1 cellular context compared by ENCODE assay signal in the genomic region with DNA sequence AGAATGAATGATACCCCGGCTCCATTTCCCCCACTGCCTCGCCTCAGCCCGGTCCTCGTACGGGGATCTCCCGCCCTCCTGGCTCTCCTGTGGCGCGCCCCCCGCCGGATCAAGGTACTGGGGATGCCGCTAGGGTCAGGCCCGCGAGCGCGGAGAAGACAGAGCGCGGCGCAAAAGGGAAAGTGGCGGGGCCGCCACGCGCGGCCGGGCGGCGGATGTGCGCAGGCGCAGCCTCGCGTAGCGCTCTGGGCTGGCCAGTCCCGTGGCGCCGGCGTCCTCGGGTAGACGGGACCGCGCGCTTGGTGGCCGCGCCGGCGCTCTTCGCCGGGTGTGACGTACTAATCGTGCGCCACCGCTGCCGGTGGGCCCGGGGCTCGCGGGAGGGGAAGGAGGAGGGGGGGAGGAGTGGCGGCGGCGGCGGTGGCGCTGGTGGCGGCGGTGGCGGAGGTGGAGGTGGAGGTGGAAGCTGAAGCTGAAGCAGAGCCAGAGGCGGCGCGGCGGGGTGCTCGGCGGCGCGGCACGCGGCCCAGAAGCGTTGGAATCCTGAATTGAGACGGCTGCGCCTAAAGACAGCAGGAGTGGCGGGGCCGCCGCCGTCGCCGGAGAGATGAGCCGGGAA.
TF ChIP-seq lines count a peak whose summit lies in the region.

A gene (plus strand): TSS at position 331 of the 619 bp plus-strand sequence. CDS start 1,158 bp downstream, outside the sequence.

TF ChIP-seq in K562, 482 proteins besides CTCF, POLR2A, EP300 and RAD21 (continued from another document and continues in another):
- TF ChIP-seq, protein P1, sequence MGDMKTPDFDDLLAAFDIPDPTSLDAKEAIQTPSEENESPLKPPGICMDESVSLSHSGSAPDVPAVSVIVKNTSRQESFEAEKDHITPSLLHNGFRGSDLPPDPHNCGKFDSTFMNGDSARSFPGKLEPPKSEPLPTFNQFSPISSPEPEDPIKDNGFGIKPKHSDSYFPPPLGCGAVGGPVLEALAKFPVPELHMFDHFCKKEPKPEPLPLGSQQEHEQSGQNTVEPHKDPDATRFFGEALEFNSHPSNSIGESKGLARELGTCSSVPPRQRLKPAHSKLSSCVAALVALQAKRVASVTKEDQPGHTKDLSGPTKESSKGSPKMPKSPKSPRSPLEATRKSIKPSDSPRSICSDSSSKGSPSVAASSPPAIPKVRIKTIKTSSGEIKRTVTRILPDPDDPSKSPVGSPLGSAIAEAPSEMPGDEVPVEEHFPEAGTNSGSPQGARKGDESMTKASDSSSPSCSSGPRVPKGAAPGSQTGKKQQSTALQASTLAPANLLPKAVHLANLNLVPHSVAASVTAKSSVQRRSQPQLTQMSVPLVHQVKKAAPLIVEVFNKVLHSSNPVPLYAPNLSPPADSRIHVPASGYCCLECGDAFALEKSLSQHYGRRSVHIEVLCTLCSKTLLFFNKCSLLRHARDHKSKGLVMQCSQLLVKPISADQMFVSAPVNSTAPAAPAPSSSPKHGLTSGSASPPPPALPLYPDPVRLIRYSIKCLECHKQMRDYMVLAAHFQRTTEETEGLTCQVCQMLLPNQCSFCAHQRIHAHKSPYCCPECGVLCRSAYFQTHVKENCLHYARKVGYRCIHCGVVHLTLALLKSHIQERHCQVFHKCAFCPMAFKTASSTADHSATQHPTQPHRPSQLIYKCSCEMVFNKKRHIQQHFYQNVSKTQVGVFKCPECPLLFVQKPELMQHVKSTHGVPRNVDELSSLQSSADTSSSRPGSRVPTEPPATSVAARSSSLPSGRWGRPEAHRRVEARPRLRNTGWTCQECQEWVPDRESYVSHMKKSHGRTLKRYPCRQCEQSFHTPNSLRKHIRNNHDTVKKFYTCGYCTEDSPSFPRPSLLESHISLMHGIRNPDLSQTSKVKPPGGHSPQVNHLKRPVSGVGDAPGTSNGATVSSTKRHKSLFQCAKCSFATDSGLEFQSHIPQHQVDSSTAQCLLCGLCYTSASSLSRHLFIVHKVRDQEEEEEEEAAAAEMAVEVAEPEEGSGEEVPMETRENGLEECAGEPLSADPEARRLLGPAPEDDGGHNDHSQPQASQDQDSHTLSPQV (IDR thresholded peaks at IDR 0.05), result no peak
- TF ChIP-seq TGIF2 (CRISPR knock-in tag; IDR thresholded peaks at IDR 0.05), result no peak
- TF ChIP-seq, protein P2, sequence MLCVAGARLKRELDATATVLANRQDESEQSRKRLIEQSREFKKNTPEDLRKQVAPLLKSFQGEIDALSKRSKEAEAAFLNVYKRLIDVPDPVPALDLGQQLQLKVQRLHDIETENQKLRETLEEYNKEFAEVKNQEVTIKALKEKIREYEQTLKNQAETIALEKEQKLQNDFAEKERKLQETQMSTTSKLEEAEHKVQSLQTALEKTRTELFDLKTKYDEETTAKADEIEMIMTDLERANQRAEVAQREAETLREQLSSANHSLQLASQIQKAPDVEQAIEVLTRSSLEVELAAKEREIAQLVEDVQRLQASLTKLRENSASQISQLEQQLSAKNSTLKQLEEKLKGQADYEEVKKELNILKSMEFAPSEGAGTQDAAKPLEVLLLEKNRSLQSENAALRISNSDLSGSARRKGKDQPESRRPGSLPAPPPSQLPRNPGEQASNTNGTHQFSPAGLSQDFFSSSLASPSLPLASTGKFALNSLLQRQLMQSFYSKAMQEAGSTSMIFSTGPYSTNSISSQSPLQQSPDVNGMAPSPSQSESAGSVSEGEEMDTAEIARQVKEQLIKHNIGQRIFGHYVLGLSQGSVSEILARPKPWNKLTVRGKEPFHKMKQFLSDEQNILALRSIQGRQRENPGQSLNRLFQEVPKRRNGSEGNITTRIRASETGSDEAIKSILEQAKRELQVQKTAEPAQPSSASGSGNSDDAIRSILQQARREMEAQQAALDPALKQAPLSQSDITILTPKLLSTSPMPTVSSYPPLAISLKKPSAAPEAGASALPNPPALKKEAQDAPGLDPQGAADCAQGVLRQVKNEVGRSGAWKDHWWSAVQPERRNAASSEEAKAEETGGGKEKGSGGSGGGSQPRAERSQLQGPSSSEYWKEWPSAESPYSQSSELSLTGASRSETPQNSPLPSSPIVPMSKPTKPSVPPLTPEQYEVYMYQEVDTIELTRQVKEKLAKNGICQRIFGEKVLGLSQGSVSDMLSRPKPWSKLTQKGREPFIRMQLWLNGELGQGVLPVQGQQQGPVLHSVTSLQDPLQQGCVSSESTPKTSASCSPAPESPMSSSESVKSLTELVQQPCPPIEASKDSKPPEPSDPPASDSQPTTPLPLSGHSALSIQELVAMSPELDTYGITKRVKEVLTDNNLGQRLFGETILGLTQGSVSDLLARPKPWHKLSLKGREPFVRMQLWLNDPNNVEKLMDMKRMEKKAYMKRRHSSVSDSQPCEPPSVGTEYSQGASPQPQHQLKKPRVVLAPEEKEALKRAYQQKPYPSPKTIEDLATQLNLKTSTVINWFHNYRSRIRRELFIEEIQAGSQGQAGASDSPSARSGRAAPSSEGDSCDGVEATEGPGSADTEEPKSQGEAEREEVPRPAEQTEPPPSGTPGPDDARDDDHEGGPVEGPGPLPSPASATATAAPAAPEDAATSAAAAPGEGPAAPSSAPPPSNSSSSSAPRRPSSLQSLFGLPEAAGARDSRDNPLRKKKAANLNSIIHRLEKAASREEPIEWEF (CRISPR knock-in tag; IDR thresholded peaks at IDR 0.05), result no peak
- TF ChIP-seq MIER1 (IDR thresholded peaks at IDR 0.05; ENCODE audit: low read depth), result no peak
- no peak for TF ChIP-seq ZNF695 (CRISPR knock-in tag; IDR thresholded peaks at IDR 0.05)
- TF ChIP-seq ZBED1 (IDR thresholded peaks at IDR 0.05), result no peak
- TF ChIP-seq RBFOX2 (IDR thresholded peaks at IDR 0.05; ENCODE audit: low read depth, low read length), result peak; percentile 86
- no peak for TF ChIP-seq BRD9 (IDR thresholded peaks at IDR 0.05; ENCODE audit: low read depth, partially characterized antibody)
- no peak for TF ChIP-seq SMARCC2 (IDR thresholded peaks at IDR 0.05; ENCODE audit: low read depth)
- no peak for TF ChIP-seq KDM5B (IDR thresholded peaks at IDR 0.05; ENCODE audit: insufficient replicate concordance, low read depth, low read length)
- TF ChIP-seq CSDE1 (IDR thresholded peaks at IDR 0.05), result no peak
- TF ChIP-seq, protein P3, sequence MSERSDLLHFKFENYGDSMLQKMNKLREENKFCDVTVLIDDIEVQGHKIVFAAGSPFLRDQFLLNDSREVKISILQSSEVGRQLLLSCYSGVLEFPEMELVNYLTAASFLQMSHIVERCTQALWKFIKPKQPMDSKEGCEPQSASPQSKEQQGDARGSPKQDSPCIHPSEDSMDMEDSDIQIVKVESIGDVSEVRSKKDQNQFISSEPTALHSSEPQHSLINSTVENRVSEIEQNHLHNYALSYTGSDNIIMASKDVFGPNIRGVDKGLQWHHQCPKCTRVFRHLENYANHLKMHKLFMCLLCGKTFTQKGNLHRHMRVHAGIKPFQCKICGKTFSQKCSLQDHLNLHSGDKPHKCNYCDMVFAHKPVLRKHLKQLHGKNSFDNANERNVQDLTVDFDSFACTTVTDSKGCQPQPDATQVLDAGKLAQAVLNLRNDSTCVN (CRISPR knock-in tag; IDR thresholded peaks at IDR 0.05), result no peak
- TF ChIP-seq GATAD2B (IDR thresholded peaks at IDR 0.05; ENCODE audit: borderline replicate concordance), result no peak
- no peak for TF ChIP-seq HNRNPUL1 (IDR thresholded peaks at IDR 0.05; ENCODE audit: low read length)
- TF ChIP-seq KLF13 (tag; IDR thresholded peaks at IDR 0.05; ENCODE audit: borderline replicate concordance, low read depth), result no peak
- TF ChIP-seq, protein P4, sequence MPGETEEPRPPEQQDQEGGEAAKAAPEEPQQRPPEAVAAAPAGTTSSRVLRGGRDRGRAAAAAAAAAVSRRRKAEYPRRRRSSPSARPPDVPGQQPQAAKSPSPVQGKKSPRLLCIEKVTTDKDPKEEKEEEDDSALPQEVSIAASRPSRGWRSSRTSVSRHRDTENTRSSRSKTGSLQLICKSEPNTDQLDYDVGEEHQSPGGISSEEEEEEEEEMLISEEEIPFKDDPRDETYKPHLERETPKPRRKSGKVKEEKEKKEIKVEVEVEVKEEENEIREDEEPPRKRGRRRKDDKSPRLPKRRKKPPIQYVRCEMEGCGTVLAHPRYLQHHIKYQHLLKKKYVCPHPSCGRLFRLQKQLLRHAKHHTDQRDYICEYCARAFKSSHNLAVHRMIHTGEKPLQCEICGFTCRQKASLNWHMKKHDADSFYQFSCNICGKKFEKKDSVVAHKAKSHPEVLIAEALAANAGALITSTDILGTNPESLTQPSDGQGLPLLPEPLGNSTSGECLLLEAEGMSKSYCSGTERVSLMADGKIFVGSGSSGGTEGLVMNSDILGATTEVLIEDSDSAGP (CRISPR knock-in tag; IDR thresholded peaks at IDR 0.05), result no peak
- TF ChIP-seq, protein P5, sequence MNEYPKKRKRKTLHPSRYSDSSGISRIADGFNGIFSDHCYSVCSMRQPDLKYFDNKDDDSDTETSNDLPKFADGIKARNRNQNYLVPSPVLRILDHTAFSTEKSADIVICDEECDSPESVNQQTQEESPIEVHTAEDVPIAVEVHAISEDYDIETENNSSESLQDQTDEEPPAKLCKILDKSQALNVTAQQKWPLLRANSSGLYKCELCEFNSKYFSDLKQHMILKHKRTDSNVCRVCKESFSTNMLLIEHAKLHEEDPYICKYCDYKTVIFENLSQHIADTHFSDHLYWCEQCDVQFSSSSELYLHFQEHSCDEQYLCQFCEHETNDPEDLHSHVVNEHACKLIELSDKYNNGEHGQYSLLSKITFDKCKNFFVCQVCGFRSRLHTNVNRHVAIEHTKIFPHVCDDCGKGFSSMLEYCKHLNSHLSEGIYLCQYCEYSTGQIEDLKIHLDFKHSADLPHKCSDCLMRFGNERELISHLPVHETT (CRISPR knock-in tag; conservative IDR thresholded peaks at IDR 0.05 in 1 of 2, IDR thresholded peaks at IDR 0.05 in 1 of 2), result peak in 1 of 2 experiments; percentile 98; a peak in 2 of 4 replicates
- no peak for TF ChIP-seq ZNF717 (CRISPR knock-in tag; IDR thresholded peaks at IDR 0.05)
- no peak for TF ChIP-seq PYGO2 (tag; IDR thresholded peaks at IDR 0.05)
- TF ChIP-seq ZNF644 (tag; IDR thresholded peaks at IDR 0.05; ENCODE audit: low read depth), result no peak
- TF ChIP-seq PTBP1 (IDR thresholded peaks at IDR 0.05; ENCODE audit: low read depth, low read length), result no peak
- TF ChIP-seq ZBTB7A (IDR thresholded peaks at IDR 0.05; ENCODE audit: borderline replicate concordance, control insufficient read depth, low read depth, low read length), result peak; percentile 85; the same call in 1 of the 2 replicates
- no peak for TF ChIP-seq U2AF2 (optimal IDR thresholded peaks at IDR 0.05; ENCODE audit: low read depth, low read length)
- no peak for TF ChIP-seq NFE2L1 (tag; IDR thresholded peaks at IDR 0.05; ENCODE audit: borderline replicate concordance, low read depth)
- TF ChIP-seq, protein P6, sequence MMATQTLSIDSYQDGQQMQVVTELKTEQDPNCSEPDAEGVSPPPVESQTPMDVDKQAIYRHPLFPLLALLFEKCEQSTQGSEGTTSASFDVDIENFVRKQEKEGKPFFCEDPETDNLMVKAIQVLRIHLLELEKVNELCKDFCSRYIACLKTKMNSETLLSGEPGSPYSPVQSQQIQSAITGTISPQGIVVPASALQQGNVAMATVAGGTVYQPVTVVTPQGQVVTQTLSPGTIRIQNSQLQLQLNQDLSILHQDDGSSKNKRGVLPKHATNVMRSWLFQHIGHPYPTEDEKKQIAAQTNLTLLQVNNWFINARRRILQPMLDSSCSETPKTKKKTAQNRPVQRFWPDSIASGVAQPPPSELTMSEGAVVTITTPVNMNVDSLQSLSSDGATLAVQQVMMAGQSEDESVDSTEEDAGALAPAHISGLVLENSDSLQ (IDR thresholded peaks at IDR 0.05), result no peak
- TF ChIP-seq, protein P7, sequence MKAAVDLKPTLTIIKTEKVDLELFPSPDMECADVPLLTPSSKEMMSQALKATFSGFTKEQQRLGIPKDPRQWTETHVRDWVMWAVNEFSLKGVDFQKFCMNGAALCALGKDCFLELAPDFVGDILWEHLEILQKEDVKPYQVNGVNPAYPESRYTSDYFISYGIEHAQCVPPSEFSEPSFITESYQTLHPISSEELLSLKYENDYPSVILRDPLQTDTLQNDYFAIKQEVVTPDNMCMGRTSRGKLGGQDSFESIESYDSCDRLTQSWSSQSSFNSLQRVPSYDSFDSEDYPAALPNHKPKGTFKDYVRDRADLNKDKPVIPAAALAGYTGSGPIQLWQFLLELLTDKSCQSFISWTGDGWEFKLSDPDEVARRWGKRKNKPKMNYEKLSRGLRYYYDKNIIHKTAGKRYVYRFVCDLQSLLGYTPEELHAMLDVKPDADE (conservative IDR thresholded peaks at IDR 0.05; ENCODE audit: control insufficient read depth, low read depth, low read length), result no peak; the same call in 1 of the 2 replicates
- TF ChIP-seq, protein P8, sequence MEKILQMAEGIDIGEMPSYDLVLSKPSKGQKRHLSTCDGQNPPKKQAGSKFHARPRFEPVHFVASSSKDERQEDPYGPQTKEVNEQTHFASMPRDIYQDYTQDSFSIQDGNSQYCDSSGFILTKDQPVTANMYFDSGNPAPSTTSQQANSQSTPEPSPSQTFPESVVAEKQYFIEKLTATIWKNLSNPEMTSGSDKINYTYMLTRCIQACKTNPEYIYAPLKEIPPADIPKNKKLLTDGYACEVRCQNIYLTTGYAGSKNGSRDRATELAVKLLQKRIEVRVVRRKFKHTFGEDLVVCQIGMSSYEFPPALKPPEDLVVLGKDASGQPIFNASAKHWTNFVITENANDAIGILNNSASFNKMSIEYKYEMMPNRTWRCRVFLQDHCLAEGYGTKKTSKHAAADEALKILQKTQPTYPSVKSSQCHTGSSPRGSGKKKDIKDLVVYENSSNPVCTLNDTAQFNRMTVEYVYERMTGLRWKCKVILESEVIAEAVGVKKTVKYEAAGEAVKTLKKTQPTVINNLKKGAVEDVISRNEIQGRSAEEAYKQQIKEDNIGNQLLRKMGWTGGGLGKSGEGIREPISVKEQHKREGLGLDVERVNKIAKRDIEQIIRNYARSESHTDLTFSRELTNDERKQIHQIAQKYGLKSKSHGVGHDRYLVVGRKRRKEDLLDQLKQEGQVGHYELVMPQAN (IDR thresholded peaks at IDR 0.05; ENCODE audit: borderline replicate concordance), result 0 out of 2 replicates have a peak, but pooled peaks have one; percentile 22
- TF ChIP-seq HOXB6 (CRISPR knock-in tag; IDR thresholded peaks at IDR 0.05; ENCODE audit: borderline replicate concordance), result no peak
- TF ChIP-seq, protein P9, sequence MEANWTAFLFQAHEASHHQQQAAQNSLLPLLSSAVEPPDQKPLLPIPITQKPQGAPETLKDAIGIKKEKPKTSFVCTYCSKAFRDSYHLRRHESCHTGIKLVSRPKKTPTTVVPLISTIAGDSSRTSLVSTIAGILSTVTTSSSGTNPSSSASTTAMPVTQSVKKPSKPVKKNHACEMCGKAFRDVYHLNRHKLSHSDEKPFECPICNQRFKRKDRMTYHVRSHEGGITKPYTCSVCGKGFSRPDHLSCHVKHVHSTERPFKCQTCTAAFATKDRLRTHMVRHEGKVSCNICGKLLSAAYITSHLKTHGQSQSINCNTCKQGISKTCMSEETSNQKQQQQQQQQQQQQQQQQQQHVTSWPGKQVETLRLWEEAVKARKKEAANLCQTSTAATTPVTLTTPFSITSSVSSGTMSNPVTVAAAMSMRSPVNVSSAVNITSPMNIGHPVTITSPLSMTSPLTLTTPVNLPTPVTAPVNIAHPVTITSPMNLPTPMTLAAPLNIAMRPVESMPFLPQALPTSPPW (CRISPR knock-in tag; IDR thresholded peaks at IDR 0.05), result peak; percentile 84
- TF ChIP-seq ZNF121 (CRISPR knock-in tag; conservative IDR thresholded peaks at IDR 0.05), result no peak
- no peak for TF ChIP-seq U2AF1 (optimal IDR thresholded peaks at IDR 0.05; ENCODE audit: low read depth, low read length)
- TF ChIP-seq STAG1 (CRISPR knock-in tag; IDR thresholded peaks at IDR 0.05; ENCODE audit: borderline replicate concordance), result no peak
- TF ChIP-seq CHD2 (IDR thresholded peaks at IDR 0.05; ENCODE audit: low read depth, low read length), result no peak
- no peak for TF ChIP-seq TRIM24 (IDR thresholded peaks at IDR 0.05)
